ENCODE assay signal across 1 cellular context in the genomic region with DNA sequence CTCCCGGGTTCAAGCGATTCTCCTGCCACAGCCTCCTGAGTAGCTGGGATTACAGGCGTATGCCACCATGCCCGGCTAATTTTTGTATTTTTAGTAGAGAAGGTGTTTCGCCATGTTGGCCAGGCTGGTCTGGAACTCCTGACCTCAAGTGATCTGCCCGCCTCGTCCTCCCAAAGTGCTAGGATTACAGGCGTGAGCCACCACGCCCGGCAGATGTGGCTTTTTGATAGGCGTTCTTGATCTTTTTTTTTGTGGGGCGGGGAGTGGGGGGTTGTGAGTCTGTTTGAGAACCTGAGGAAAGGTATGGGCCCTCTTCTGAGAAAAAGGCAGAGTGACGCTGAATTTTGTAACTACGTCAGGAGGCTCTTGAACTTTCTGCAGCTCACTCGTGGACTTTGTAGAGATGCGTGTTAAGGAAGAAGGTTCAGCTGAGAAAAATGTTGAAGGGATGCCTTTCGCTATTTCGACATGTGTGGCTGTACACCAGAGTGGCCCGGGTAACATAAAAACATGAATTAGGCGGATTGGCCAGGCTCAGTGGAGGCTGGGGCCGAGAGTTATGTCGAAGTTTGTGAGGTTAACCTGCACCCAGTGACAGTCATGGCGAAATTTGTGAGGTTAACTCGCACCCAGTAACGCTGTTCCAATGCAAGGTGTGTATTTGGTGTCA.
A peak's percentile ranks its signal among the peaks of the same experiment; 100 is the strongest.
TF ChIP-seq lines count a peak whose summit lies in the region.

No MANE protein-coding gene starts in this region.

TF ChIP-seq in HepG2, 621 proteins besides CTCF, POLR2A, EP300 and RAD21:
- TF ChIP-seq ZBTB38 (CRISPR knock-in tag; IDR thresholded peaks at IDR 0.05): peak; percentile 32
TF ChIP-seq in HepG2: peak in this region for 1; not testable (repeated sequence) for 620.
